In genomic region chr4:120049732-120050494, GRCh38 we compare ENCODE assay signal across 8 cellular contexts. TPM values are rescaled to one million over a fixed set of nuclear protein-coding genes. Genes with fewer than 3 reads are reported as not detected.
A peak's percentile ranks its signal among the peaks of the same experiment; 100 is the strongest.
DNase-seq lines count a peak whose midpoint lies in the region; ATAC-seq and TF ChIP-seq lines count a peak whose summit lies in the region.

No MANE protein-coding gene starts in this region.

- no TSS peak for BruUV-seq in mammary epithelial cell (replicated peaks; lab: Mats Ljungman, UMichigan)

- no peak overlapping the region for H3K9ac ChIP-seq in mammary epithelial cell (ENCODE audit: insufficient read depth, low read length)

- no peak overlapping the region for H3K27ac ChIP-seq in VCaP
- no peak overlapping the region for H3K27ac ChIP-seq in mammary epithelial cell (ENCODE audit: insufficient read depth, low read depth, low read length)
- H3K27ac ChIP-seq in spleen = peak overlapping the region in 2 of 8 donors; percentile 31 to 47

- ATAC-seq in GM18499 (IDR thresholded peaks at IDR 0.05; ENCODE audit: insufficient read depth, unreplicated experiment) (peak; percentile 89), HG02938 (IDR thresholded peaks at IDR 0.05; ENCODE audit: unreplicated experiment) (peak; percentile 88)

- no peaks in the 10 kb centered on the region for H3K79me2 ChIP-seq in mammary epithelial cell (ENCODE audit: insufficient read depth, low read length)

- H3K27me3 ChIP-seq in mammary epithelial cell (ENCODE audit: insufficient read depth, low read length) (no peaks in the 10 kb centered on the region), spleen (replicated peaks in 1 of 7) (no peaks in the 10 kb centered on the region)

- WGBS in mammary epithelial cell (ENCODE audit: low coverage, missing lambda C conversion rate) = 48% methylated on average over 10 of the region's 11 CpGs
- 46 to 54% (median 50%) methylated on average over 11 of the region's 11 CpGs for WGBS in spleen, 5 donors

- peak; percentile 81 for DNase-seq in A172 (ENCODE audit: low spot score)
- peak; percentile 60 for DNase-seq in NCI-H2029 treated with DMSO at 0.1 percent for 48 hours (lab: John Stamatoyannopoulos, UW)
- DNase-seq in mammary epithelial cell = peak; percentile 61
- DNase-seq in inferior parietal cortex (ENCODE audit: extremely low spot score) = peak; percentile 95
- peak; percentile 73 for DNase-seq in spleen

- no peak overlapping the region for H3K4me3 ChIP-seq in mammary epithelial cell (replicated peaks in 1 of 3; ENCODE audit: insufficient read depth in 1 of 3, low read depth in 2 of 3, low read length in 3 of 3)
- H3K4me3 ChIP-seq in spleen = peak overlapping the region in 1 of 8 donors; percentile 39

- H4K20me1 ChIP-seq in mammary epithelial cell (ENCODE audit: insufficient read depth, low read length) = no peaks in the 10 kb centered on the region

- dilution Hi-C loops in mammary epithelial cell (cut with HindIII; ENCODE audit: low sequenced_read_pairs) = no loop called here

- in situ Hi-C loops in mammary epithelial cell (cut with MboI; ENCODE audit: low sequenced_read_pairs in 2 of 2) = loop anchor here (10.0 to 25.0 kb wide), 2 partner anchors 513 to 735 kb away; no protein-coding TSS in a partner anchor

- H3K36me3 ChIP-seq in mammary epithelial cell (ENCODE audit: insufficient read depth, low read length) = no peaks in the 10 kb centered on the region
- no peaks in the 10 kb centered on the region for H3K36me3 ChIP-seq in spleen

- H2AFZ ChIP-seq in mammary epithelial cell (ENCODE audit: low read depth, low read length) = peak overlapping the region; percentile 72

- no peak for TF ChIP-seq POLR2A in spleen (IDR thresholded peaks at IDR 0.05)

- H3K4me1 ChIP-seq in mammary epithelial cell (ENCODE audit: insufficient read depth, low read length) (no peaks in the 10 kb centered on the region), spleen (peaks cover 0 to 32% (median 20%) of the 10 kb centered on the region in 6 donors)

- intact Hi-C loops in mammary epithelial cell (cut with micrococcal nuclease) = loop anchor here (1.0 to 2.0 kb wide), 6 partner anchors 263 to 1068 kb away; no protein-coding TSS in a partner anchor
- intact Hi-C loops in spleen (cut with DNase I; ENCODE audit: low total_unique reads) = loop anchor here (5.0 to 10.0 kb wide), 3 partner anchors 425 to 1065 kb away; partner anchors contain the start of gene PDE5A

- CTCF ChIA-PET in mammary epithelial cell (lab: Charles Lee; ENCODE audit: low non-redundant PET) = interaction anchor here (0.6 kb wide), 1 partner anchor 978 kb away, joined by 5 read pairs; no protein-coding TSS in a partner anchor

- H3K4me2 ChIP-seq in mammary epithelial cell (ENCODE audit: insufficient read depth, low read depth, low read length) = peak overlapping the region; percentile 9

- H3K9me3 ChIP-seq in mammary epithelial cell (replicated peaks; ENCODE audit: insufficient read depth, low read length) (no peaks in the 10 kb centered on the region), spleen (no peaks in the 10 kb centered on the region)

- peak; percentile 90 for TF ChIP-seq CTCF in VCaP (conservative IDR thresholded peaks at IDR 0.05)
- peak; percentile 87 to 88 for TF ChIP-seq CTCF in mammary epithelial cell (conservative IDR thresholded peaks at IDR 0.05 in 1 of 2, IDR thresholded peaks at IDR 0.05 in 1 of 2; ENCODE audit: extremely low read depth in 1 of 2, insufficient read depth in 1 of 2, low read depth in 1 of 2, low read length in 2 of 2)
- TF ChIP-seq CTCF in spleen (IDR thresholded peaks at IDR 0.05 in 8 of 11, conservative IDR thresholded peaks at IDR 0.05 in 3 of 11) = peak; percentile 47 to 84 (median 78)

RNA-seq across cellular contexts. Expression of gene MAD2L1, which starts 16.7 kb away (rescaled TPM):
- total RNA-seq in A172 (2014; rRNA removed; shearing (Covaris generic)) = 101 and 118 TPM in 2 replicates
- total RNA-seq in mammary epithelial cell (10 to 100 TPM in 1 of 2 donors, 1 to 10 TPM in 1; 4.3 to 34.4 TPM), spleen (1 to 10 TPM; 3.3 to 7.5 (median 4.7) TPM)
- polyA plus RNA-seq in mammary epithelial cell (38.3 TPM), spleen (10 to 100 TPM in 2 of 3 donors, 1 to 10 TPM in 1; 4.2 to 13.7 (median 11.6) TPM)
- polyA minus RNA-seq in mammary epithelial cell = 14.7 TPM
